10 cellular contexts compared by ENCODE assay signal in genomic region chr2:102080451-102081054, GRCh38.
DNase-seq lines count a peak whose midpoint lies in the region; ATAC-seq lines count a peak whose summit lies in the region.
"Had no signal": no experiment of that assay in that cellular context is flagged by ENCODE, and none has a peak within 500 bp of the region (broad histone marks: within the 10 kb centered on the region; RNA-seq: fewer than 3 reads in every experiment).

No MANE protein-coding gene starts in this region.

- peak; percentile 50 for ATAC-seq in GM18499 (IDR thresholded peaks at IDR 0.05; ENCODE audit: insufficient read depth, unreplicated experiment)
- ATAC-seq in GM19468 (IDR thresholded peaks at IDR 0.05; ENCODE audit: extremely low read depth, unreplicated experiment) = peak; percentile 39

- peak; percentile 19 for DNase-seq in HT1080 (ENCODE audit: low read depth)
- DNase-seq in fibroblast of gingiva (ENCODE audit: low read depth) = peak; percentile 73
- DNase-seq in NCI-H2196 treated with DMSO at 0.1 percent for 48 hours (lab: John Stamatoyannopoulos, UW; ENCODE audit: unreplicated experiment) = no peak
- no peak for DNase-seq in SHP77 (lab: John Stamatoyannopoulos, UW)
- no peak for DNase-seq in T-helper 9 cell
- DNase-seq in SKM-1 (lab: John Stamatoyannopoulos, UW; ENCODE audit: unreplicated experiment) = no peak
- DNase-seq: activated effector memory CD4-positive, alpha-beta T cell treated with anti-CD3 and anti-CD28 coated beads, Interleukin-2, amount 50 U/mL, for 16 hours; NCI-H1417 had no signal

Comparison
In these comparisons a context has a peak if more than half of its experiments do, and no peak if none do; other contexts are left out.
1. DNase-seq: peak in HT1080 (single experiment) and fibroblast of gingiva (single experiment); none in NCI-H2196 treated with DMSO at 0.1 percent for 48 hours (single experiment), SHP77 (0 of 2), T-helper 9 cell (single experiment) and SKM-1 (single experiment).